8 cellular contexts compared by ENCODE assay signal in genomic region chr20:56468317-56469076, GRCh38. TPM values are rescaled to one million over a fixed set of nuclear protein-coding genes. Genes with fewer than 3 reads are reported as not detected.
DNase-seq lines count a peak whose midpoint lies in the region; ATAC-seq and TF ChIP-seq lines count a peak whose summit lies in the region.

TSS of gene RTF2 (plus strand) at chr20:56468627. CDS start at chr20:56468698, 71 bp downstream.

- no peaks in the 10 kb centered on the region for H3K9me3 ChIP-seq in osteoblast (ENCODE audit: low read depth, low read length)
- H3K9me3 ChIP-seq in testis: no peaks in the 10 kb centered on the region

- peak within 1 kb of the TSS; percentile 97 for H3K27ac Mint-ChIP-seq in activated naive CD8-positive, alpha-beta T cell
- H3K27ac Mint-ChIP-seq in glutamatergic neuron (ENCODE audit: unreplicated experiment): peak within 1 kb of the TSS; percentile 94

- H3K36me3 Mint-ChIP-seq in activated naive CD8-positive, alpha-beta T cell: peaks cover 4% of the 10 kb centered on the region
- H3K36me3 Mint-ChIP-seq in glutamatergic neuron (ENCODE audit: unreplicated experiment): no peaks in the 10 kb centered on the region

- peak; percentile 97 for ATAC-seq in HG02623 (IDR thresholded peaks at IDR 0.05; ENCODE audit: unreplicated experiment)

- H3K4me1 ChIP-seq in osteoblast (ENCODE audit: insufficient read depth, low read length) (peaks cover 17% of the 10 kb centered on the region), testis (peaks cover 9% of the 10 kb centered on the region)

- H3K27me3 ChIP-seq in osteoblast (ENCODE audit: insufficient read depth, low read length) (no peaks in the 10 kb centered on the region), testis (no peaks in the 10 kb centered on the region)

- DNase-seq in NCI-H1092 treated with DMSO at 0.1 percent for 48 hours (lab: John Stamatoyannopoulos, UW) (peak; percentile 92), SKM-1 treated with dmso at 0.1 percent for 144 hours (lab: John Stamatoyannopoulos, UW; ENCODE audit: unreplicated experiment) (peak; percentile 78), glutamatergic neuron (peak; percentile 98), osteoblast (ENCODE audit: insufficient read length, low spot score, missing footprints) (peak; percentile 96), testis (peak; percentile 95)

- no peaks in the 10 kb centered on the region for H3K27me3 Mint-ChIP-seq in activated naive CD8-positive, alpha-beta T cell
- H3K27me3 Mint-ChIP-seq in glutamatergic neuron (ENCODE audit: unreplicated experiment): peaks cover 3% of the 10 kb centered on the region

- intact Hi-C loops in testis (cut with DNase I; ENCODE audit: low total_unique reads): no loop called here

- TF ChIP-seq POLR2A in GM10847 (IDR thresholded peaks at IDR 0.05; ENCODE audit: extremely low read depth, insufficient read length) (peak; percentile 74), testis (IDR thresholded peaks at IDR 0.05) (no peak)

- H3K36me3 ChIP-seq in osteoblast (ENCODE audit: insufficient read depth, low read length) (peaks cover 7% of the 10 kb centered on the region), testis (ENCODE audit: low read depth, missing control alignments) (no peaks in the 10 kb centered on the region)

- H3K4me3 ChIP-seq in osteoblast (ENCODE audit: insufficient read depth, low read length) (peak within 1 kb of the TSS; percentile 97), testis (peak within 1 kb of the TSS; percentile 70 to 86)

- H3K27ac ChIP-seq in osteoblast (ENCODE audit: low read depth, low read length) (peak within 1 kb of the TSS; percentile 98), testis (peak within 1 kb of the TSS; percentile 75 to 78)

- peaks cover 45% of the 10 kb centered on the region for H3K79me2 ChIP-seq in osteoblast (ENCODE audit: insufficient read depth, low read length)

- peak within 1 kb of the TSS; percentile 91 for H3K4me2 ChIP-seq in osteoblast (ENCODE audit: insufficient read depth, low read length)

- H2AFZ ChIP-seq in osteoblast (ENCODE audit: low read length): peak within 1 kb of the TSS; percentile 98

- H4K20me1 ChIP-seq in osteoblast (ENCODE audit: insufficient read depth, low read length): no peaks in the 10 kb centered on the region

- 0 to 1% methylated on average over 24 to 45 of the region's 55 CpGs for WGBS in testis, 2 donors

- H3K4me3 Mint-ChIP-seq in activated naive CD8-positive, alpha-beta T cell: peak within 1 kb of the TSS; percentile 99
- H3K4me3 Mint-ChIP-seq in glutamatergic neuron (ENCODE audit: unreplicated experiment): peak within 1 kb of the TSS; percentile 100

- peaks cover 39% of the 10 kb centered on the region for H3K4me1 Mint-ChIP-seq in activated naive CD8-positive, alpha-beta T cell (ENCODE audit: low read depth)
- no peaks in the 10 kb centered on the region for H3K4me1 Mint-ChIP-seq in glutamatergic neuron (ENCODE audit: low read depth, unreplicated experiment)

- TF ChIP-seq CTCF in glutamatergic neuron (IDR thresholded peaks at IDR 0.05; ENCODE audit: partially characterized antibody, unreplicated experiment): no peak
- no peak for TF ChIP-seq CTCF in osteoblast (IDR thresholded peaks at IDR 0.05; ENCODE audit: extremely low read depth, low read depth, low read length)
- TF ChIP-seq CTCF in testis (IDR thresholded peaks at IDR 0.05): no peak

- no peaks in the 10 kb centered on the region for H3K9me3 Mint-ChIP-seq in activated naive CD8-positive, alpha-beta T cell (ENCODE audit: low read depth)
- H3K9me3 Mint-ChIP-seq in glutamatergic neuron (ENCODE audit: unreplicated experiment): peaks cover 4% of the 10 kb centered on the region

RNA-seq across cellular contexts. Expression of gene RTF2, which starts in this region (rescaled TPM):
- total RNA-seq in glutamatergic neuron (ENCODE audit: unreplicated experiment) (66.3 TPM), osteoblast (69.1 and 69.8 TPM in 2 replicates), testis (10 to 100 TPM; 76.4 to 80.4 TPM)
- polyA plus RNA-seq in testis (ENCODE audit: insufficient read depth, low read depth, low replicate concordance): 144 TPM

Comparison
In these comparisons a context has a peak if more than half of its experiments do, and no peak if none do; other contexts are left out.
1. Peak in every context shown above with its lines: DNase-seq, ATAC-seq, H3K4me3 ChIP-seq and H3K27ac ChIP-seq.